1 cellular context compared by ENCODE assay signal in the genomic region with DNA sequence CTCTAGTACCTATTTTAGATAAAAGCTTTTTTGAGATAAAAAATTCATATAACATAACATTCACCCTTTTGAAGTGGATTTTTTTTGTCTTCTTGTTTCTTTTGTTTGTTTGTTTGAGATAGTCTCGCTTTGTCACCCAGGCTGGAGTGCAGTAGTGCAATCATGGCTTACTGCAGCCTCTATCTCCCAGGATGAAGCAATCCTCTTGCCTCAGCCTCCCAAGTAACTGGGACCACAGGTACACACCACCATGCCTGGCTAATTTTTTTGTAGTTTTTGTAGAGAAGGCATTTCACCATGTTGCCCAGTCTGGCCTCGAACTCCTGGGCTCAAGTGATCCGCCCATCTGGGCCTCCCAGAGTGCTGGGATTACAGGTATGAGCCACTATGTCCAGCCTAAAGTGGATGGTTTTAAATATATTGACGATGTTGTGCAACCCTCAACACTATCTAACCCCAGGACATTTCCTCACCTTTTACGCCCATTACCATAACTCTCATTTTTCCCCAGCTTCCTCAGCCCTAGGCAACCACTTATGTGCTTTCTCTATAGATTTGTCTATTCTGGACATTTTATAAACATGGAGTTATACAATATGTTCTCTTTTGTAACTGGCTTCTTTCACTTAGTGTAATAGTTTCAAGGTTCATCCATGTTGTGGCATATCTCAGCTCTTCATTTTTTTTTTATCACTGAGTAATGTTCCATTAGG.
TF ChIP-seq lines count a peak whose summit lies in the region.

No MANE protein-coding gene starts in this region.

TF ChIP-seq in HepG2, 621 proteins besides CTCF, POLR2A, EP300 and RAD21 (continued from another document):
- TF ChIP-seq, protein P1, sequence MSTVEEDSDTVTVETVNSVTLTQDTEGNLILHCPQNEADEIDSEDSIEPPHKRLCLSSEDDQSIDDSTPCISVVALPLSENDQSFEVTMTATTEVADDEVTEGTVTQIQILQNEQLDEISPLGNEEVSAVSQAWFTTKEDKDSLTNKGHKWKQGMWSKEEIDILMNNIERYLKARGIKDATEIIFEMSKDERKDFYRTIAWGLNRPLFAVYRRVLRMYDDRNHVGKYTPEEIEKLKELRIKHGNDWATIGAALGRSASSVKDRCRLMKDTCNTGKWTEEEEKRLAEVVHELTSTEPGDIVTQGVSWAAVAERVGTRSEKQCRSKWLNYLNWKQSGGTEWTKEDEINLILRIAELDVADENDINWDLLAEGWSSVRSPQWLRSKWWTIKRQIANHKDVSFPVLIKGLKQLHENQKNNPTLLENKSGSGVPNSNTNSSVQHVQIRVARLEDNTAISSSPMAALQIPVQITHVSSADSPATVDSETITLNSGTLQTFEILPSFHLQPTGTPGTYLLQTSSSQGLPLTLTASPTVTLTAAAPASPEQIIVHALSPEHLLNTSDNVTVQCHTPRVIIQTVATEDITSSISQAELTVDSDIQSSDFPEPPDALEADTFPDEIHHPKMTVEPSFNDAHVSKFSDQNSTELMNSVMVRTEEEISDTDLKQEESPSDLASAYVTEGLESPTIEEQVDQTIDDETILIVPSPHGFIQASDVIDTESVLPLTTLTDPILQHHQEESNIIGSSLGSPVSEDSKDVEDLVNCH (CRISPR knock-in tag; IDR thresholded peaks at IDR 0.05), result no peak
- TF ChIP-seq, protein P2, sequence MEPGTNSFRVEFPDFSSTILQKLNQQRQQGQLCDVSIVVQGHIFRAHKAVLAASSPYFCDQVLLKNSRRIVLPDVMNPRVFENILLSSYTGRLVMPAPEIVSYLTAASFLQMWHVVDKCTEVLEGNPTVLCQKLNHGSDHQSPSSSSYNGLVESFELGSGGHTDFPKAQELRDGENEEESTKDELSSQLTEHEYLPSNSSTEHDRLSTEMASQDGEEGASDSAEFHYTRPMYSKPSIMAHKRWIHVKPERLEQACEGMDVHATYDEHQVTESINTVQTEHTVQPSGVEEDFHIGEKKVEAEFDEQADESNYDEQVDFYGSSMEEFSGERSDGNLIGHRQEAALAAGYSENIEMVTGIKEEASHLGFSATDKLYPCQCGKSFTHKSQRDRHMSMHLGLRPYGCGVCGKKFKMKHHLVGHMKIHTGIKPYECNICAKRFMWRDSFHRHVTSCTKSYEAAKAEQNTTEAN (CRISPR knock-in tag; conservative IDR thresholded peaks at IDR 0.05), result no peak
- TF ChIP-seq ZNF225 (CRISPR knock-in tag; IDR thresholded peaks at IDR 0.05), result no peak
- TF ChIP-seq, protein P3, sequence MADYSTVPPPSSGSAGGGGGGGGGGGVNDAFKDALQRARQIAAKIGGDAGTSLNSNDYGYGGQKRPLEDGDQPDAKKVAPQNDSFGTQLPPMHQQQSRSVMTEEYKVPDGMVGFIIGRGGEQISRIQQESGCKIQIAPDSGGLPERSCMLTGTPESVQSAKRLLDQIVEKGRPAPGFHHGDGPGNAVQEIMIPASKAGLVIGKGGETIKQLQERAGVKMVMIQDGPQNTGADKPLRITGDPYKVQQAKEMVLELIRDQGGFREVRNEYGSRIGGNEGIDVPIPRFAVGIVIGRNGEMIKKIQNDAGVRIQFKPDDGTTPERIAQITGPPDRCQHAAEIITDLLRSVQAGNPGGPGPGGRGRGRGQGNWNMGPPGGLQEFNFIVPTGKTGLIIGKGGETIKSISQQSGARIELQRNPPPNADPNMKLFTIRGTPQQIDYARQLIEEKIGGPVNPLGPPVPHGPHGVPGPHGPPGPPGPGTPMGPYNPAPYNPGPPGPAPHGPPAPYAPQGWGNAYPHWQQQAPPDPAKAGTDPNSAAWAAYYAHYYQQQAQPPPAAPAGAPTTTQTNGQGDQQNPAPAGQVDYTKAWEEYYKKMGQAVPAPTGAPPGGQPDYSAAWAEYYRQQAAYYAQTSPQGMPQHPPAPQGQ (CRISPR knock-in tag; IDR thresholded peaks at IDR 0.05; ENCODE audit: borderline replicate concordance), result no peak
- no peak for TF ChIP-seq PAWR (CRISPR knock-in tag; IDR thresholded peaks at IDR 0.05; ENCODE audit: borderline replicate concordance)
- TF ChIP-seq ZNF446 (CRISPR knock-in tag; IDR thresholded peaks at IDR 0.05), result no peak
- TF ChIP-seq CEBPG (CRISPR knock-in tag; IDR thresholded peaks at IDR 0.05), result peak; percentile 17; the same call in 1 of the 2 replicates
- no peak for TF ChIP-seq GPN1 (CRISPR knock-in tag; IDR thresholded peaks at IDR 0.05; ENCODE audit: borderline replicate concordance)
- TF ChIP-seq, protein P4, sequence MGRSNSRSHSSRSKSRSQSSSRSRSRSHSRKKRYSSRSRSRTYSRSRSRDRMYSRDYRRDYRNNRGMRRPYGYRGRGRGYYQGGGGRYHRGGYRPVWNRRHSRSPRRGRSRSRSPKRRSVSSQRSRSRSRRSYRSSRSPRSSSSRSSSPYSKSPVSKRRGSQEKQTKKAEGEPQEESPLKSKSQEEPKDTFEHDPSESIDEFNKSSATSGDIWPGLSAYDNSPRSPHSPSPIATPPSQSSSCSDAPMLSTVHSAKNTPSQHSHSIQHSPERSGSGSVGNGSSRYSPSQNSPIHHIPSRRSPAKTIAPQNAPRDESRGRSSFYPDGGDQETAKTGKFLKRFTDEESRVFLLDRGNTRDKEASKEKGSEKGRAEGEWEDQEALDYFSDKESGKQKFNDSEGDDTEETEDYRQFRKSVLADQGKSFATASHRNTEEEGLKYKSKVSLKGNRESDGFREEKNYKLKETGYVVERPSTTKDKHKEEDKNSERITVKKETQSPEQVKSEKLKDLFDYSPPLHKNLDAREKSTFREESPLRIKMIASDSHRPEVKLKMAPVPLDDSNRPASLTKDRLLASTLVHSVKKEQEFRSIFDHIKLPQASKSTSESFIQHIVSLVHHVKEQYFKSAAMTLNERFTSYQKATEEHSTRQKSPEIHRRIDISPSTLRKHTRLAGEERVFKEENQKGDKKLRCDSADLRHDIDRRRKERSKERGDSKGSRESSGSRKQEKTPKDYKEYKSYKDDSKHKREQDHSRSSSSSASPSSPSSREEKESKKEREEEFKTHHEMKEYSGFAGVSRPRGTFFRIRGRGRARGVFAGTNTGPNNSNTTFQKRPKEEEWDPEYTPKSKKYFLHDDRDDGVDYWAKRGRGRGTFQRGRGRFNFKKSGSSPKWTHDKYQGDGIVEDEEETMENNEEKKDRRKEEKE (IDR thresholded peaks at IDR 0.05), result no peak
